ENCODE assay signal across 10 cellular contexts in the genomic region with DNA sequence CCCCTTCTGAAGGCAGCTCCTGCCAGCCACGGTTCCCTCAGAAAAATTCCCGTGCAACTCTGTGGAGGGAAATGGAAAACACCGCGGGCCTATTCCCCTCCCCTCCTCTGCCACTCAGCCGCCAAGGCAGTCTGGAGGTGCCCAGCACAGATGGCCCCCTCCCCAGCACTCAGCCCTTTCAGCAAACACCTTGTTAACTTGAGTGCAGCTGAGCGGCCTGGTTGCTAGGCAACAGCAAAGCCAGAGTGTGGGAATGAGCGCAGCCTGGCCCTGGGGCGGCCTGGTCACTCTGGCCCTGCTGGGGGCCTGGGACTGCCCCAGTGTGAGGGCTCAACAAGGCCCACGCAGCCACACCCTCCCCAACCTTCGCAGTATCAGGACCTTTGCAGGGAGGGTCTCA. TPM values are rescaled to one million over a fixed set of nuclear protein-coding genes. Genes with fewer than 3 reads are reported as not detected.
DNase-seq lines count a peak whose midpoint lies in the region; ATAC-seq and TF ChIP-seq lines count a peak whose summit lies in the region.
"Had no signal": no experiment of that assay in that cellular context is flagged by ENCODE, and none has a peak within 500 bp of the region (broad histone marks: within the 10 kb centered on the region; RNA-seq: fewer than 3 reads in every experiment).

No MANE protein-coding gene starts in this region.

- H3K79me2 ChIP-seq in mesendoderm (ENCODE audit: control insufficient read depth, insufficient read depth, low read length) = no peaks in the 10 kb centered on the region

- H3K27me3 ChIP-seq in WERI-Rb-1 (ENCODE audit: insufficient read depth, low read depth, severe bottlenecking) (no peaks in the 10 kb centered on the region), mesendoderm (ENCODE audit: insufficient read depth, low read length, poor library complexity) (no peaks in the 10 kb centered on the region)
- H3K27me3 ChIP-seq: BLaER1 treated with 17β-estradiol and CSF1 and Interleukin-3, amounts not matched to agents 10 nM and 100 nM had no signal

- no peak overlapping the region for H3K4ac ChIP-seq in mesendoderm (ENCODE audit: low read depth, low read length)

- no peaks in the 10 kb centered on the region for H3K9me3 ChIP-seq in WERI-Rb-1 (ENCODE audit: severe bottlenecking)
- H3K9me3 ChIP-seq: BLaER1 treated with 17β-estradiol and CSF1 and Interleukin-3, amounts not matched to agents 10 nM and 100 nM had no signal

- no peak for ATAC-seq in GM19035 (IDR thresholded peaks at IDR 0.05; ENCODE audit: unreplicated experiment)
- ATAC-seq: sciatic nerve had no signal

- H3K23ac ChIP-seq in mesendoderm (ENCODE audit: low read length) = no peak overlapping the region

- no peak overlapping the region for H3K56ac ChIP-seq in mesendoderm (ENCODE audit: low read length)

- H3K36me3 ChIP-seq in WERI-Rb-1 = peaks cover 80% of the 10 kb centered on the region
- no peaks in the 10 kb centered on the region for H3K36me3 ChIP-seq in mesendoderm (ENCODE audit: control insufficient read depth, insufficient read depth, low read length)
- H3K36me3 ChIP-seq: BLaER1 treated with 17β-estradiol and CSF1 and Interleukin-3, amounts not matched to agents 10 nM and 100 nM had no signal

- no peak overlapping the region for H4K5ac ChIP-seq in mesendoderm (ENCODE audit: low read length)

- H2BK120ac ChIP-seq in mesendoderm (ENCODE audit: low read depth, low read length) = no peak overlapping the region

- no peaks in the 10 kb centered on the region for H3K4me1 ChIP-seq in mesendoderm (ENCODE audit: control insufficient read depth, low read depth, low read length)

- no peak overlapping the region for H3K18ac ChIP-seq in mesendoderm (ENCODE audit: low read length)

- no peak overlapping the region for H3K9ac ChIP-seq in mesendoderm (ENCODE audit: low read length)
- H3K9ac ChIP-seq: BLaER1 treated with 17β-estradiol and CSF1 and Interleukin-3, amounts not matched to agents 10 nM and 100 nM had no signal

- H3K79me1 ChIP-seq in mesendoderm (ENCODE audit: low read length) = no peaks in the 10 kb centered on the region

- H3K27ac ChIP-seq in WERI-Rb-1 = peak overlapping the region; percentile 93
- no peak overlapping the region for H3K27ac ChIP-seq in mesendoderm (ENCODE audit: low read depth, low read length)

- no CpG with 5 or more reads among the region's 10 CpGs for WGBS in mesendoderm (ENCODE audit: extremely low coverage, insufficient coverage, low lambda C conversion rate)

- no peak overlapping the region for H2BK5ac ChIP-seq in mesendoderm (ENCODE audit: low read length)

- H2AK5ac ChIP-seq in mesendoderm (ENCODE audit: low read length) = no peak overlapping the region

- H4K8ac ChIP-seq in mesendoderm (ENCODE audit: low read depth, low read length) = no peak overlapping the region

- H3K4me3 ChIP-seq in WERI-Rb-1 (ENCODE audit: low read depth, low read length) (peak overlapping the region; percentile 7), mesendoderm (ENCODE audit: low read length) (no peak overlapping the region)
- H3K4me3 ChIP-seq: BLaER1 treated with 17β-estradiol and CSF1 and Interleukin-3, amounts not matched to agents 10 nM and 100 nM had no signal

- DNase-seq in DMS79 (lab: John Stamatoyannopoulos, UW) = peak; percentile 64
- DNase-seq in NCI-H2107 treated with DMSO at 0.1 percent for 48 hours (lab: John Stamatoyannopoulos, UW; ENCODE audit: unreplicated experiment) = peak; percentile 36
- peak; percentile 99 for DNase-seq in WERI-Rb-1
- DNase-seq in mesendoderm = peak; percentile 77
- no peak for DNase-seq in glomerular visceral epithelial cell (ENCODE audit: extremely low spot score)
- DNase-seq in central memory CD4-positive, alpha-beta T cell = no peak
- DNase-seq in GM13977 (ENCODE audit: low spot score) = no peak

- H3K4me2 ChIP-seq in mesendoderm (ENCODE audit: low read length) = no peak overlapping the region

- TF ChIP-seq CTCF in WERI-Rb-1 (IDR thresholded peaks at IDR 0.05; ENCODE audit: low read depth, low read length) = no peak
- TF ChIP-seq CTCF in GM13977 (IDR thresholded peaks at IDR 0.05; ENCODE audit: extremely low read depth, insufficient read depth, missing control alignments) = no peak

- in situ Hi-C loops in GM13977 (cut with MboI; ENCODE audit: low pct_unique_long_range_greater_than_20kb, low sequenced_read_pairs, unreplicated experiment) = no loop called here

- H2BK15ac ChIP-seq in mesendoderm (replicated peaks; ENCODE audit: low read depth) = no peak overlapping the region

RNA-seq across cellular contexts. Expression of gene CACNA1G, which starts 32.8 kb away (rescaled TPM):
- 1.8 TPM for polyA plus RNA-seq in mesendoderm (2013, experiment 1 of 2)
- 1.6 TPM for polyA plus RNA-seq in mesendoderm (2013, experiment 2 of 2)

RNA-seq across cellular contexts. Expression of gene ABCC3, which starts 41.4 kb away (rescaled TPM):
- polyA plus RNA-seq in mesendoderm (2013, experiment 1 of 2) = 0.13 TPM
- 0.15 TPM for polyA plus RNA-seq in mesendoderm (2013, experiment 2 of 2)

RNA-seq across cellular contexts. Expression of gene SPATA20, which starts 46.3 kb away (rescaled TPM):
- 9.8 TPM for polyA plus RNA-seq in mesendoderm (2013, experiment 1 of 2)
- 9.4 TPM for polyA plus RNA-seq in mesendoderm (2013, experiment 2 of 2)

Comparison
In these comparisons a context has a peak if more than half of its experiments do, and no peak if none do; other contexts are left out.
1. DNase-seq: peak in DMS79 (single experiment), NCI-H2107 treated with DMSO at 0.1 percent for 48 hours (single experiment), WERI-Rb-1 (single experiment) and mesendoderm (single experiment); none in glomerular visceral epithelial cell (single experiment), central memory CD4-positive, alpha-beta T cell (single experiment) and GM13977 (single experiment).